ENCODE assay signal across 18 cellular contexts in the genomic region with DNA sequence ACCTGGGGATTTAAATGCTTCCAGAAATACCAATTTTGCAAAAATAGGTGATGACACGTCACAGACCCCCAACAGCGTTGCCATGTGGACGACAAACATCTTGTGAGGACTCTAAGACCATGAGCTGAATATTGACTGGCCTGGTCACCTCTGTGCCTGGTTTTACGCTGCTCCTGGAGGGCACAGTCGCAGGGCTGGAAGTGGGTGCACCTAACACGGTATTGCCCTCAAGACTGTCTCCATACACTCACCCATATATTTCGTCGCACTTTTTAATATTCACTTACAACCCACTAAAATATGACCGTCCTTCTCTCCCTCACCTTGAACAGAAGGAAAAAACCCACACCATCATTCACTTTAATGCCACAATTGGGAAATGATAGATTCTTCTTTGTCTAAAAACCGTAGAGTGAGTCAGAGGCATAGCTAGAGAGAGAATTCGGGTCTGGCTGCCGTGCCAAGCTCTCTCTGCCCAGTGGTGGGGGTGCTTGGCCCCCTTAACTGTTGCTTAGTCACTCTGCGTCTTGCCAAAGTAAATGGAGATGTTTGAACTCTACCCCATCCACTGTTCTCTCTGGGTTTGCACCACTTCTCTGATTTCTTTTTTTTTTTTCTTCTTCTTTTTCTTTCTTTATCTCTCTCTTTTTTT. TPM values are rescaled to one million over a fixed set of nuclear protein-coding genes. Genes with fewer than 3 reads are reported as not detected.
DNase-seq lines count a peak whose midpoint lies in the region; ATAC-seq, FAIRE-seq and TF ChIP-seq lines count a peak whose summit lies in the region.
"Had no signal": no experiment of that assay in that cellular context is flagged by ENCODE, and none has a peak within 500 bp of the region (broad histone marks: within the 10 kb centered on the region; RNA-seq: fewer than 3 reads in every experiment).

No MANE protein-coding gene starts in this region.

- POLR2A ChIA-PET in MCF 10A (lab: Yijun Ruan, JAX), result no interaction called here

- intact Hi-C loops in MCF 10A (cut with micrococcal nuclease), result no loop called here
- intact Hi-C loops in breast epithelium (cut with DNase I; ENCODE audit: low total_unique reads), result no loop called here

- TF ChIP-seq CTCF in MCF 10A (IDR thresholded peaks at IDR 0.05; ENCODE audit: unreplicated experiment) (no peak), breast epithelium (IDR thresholded peaks at IDR 0.05) (no peak), RWPE2 (IDR thresholded peaks at IDR 0.05; ENCODE audit: poor library complexity, severe bottlenecking) (no peak), fibroblast of mammary gland (conservative IDR thresholded peaks at IDR 0.05; ENCODE audit: control insufficient read depth, insufficient read depth, low read depth, low read length) (no peak), osteocyte (IDR thresholded peaks at IDR 0.05) (no peak)

- H3K36me3 Mint-ChIP-seq in MCF 10A (ENCODE audit: insufficient read depth, unreplicated experiment) (peaks cover 6% of the 10 kb centered on the region), osteocyte (ENCODE audit: unreplicated experiment) (no peaks in the 10 kb centered on the region)

- FAIRE-seq in urothelium cell line (lab: Jason Lieb, UNC), result no peak
- FAIRE-seq: GM12891 had no signal

- TF ChIP-seq POLR2A in breast epithelium (IDR thresholded peaks at IDR 0.05), result no peak

- no peak overlapping the region for H3K27ac ChIP-seq in breast epithelium
- H3K27ac ChIP-seq in RWPE2 (ENCODE audit: poor library complexity, severe bottlenecking), result no peak overlapping the region
- H3K27ac ChIP-seq: 22Rv1, Peyer's patch, tibial nerve had no signal

- H3K4me3 Mint-ChIP-seq in MCF 10A (ENCODE audit: unreplicated experiment), result no peak overlapping the region
- no peak overlapping the region for H3K4me3 Mint-ChIP-seq in osteocyte (ENCODE audit: unreplicated experiment)

- DNase-seq in MCF 10A (ENCODE audit: unreplicated experiment) (peak; percentile 87), breast epithelium (ENCODE audit: low spot score in 2 of 2) (no peak), RWPE2 (ENCODE audit: low spot score) (no peak), fibroblast of mammary gland (ENCODE audit: low read depth) (peak; percentile 84), urothelium cell line (ENCODE audit: low spot score) (peak; percentile 63), osteocyte (ENCODE audit: extremely low spot score, unreplicated experiment) (no peak), NCI-H748 treated with DMSO at 0.1 percent for 48 hours (lab: John Stamatoyannopoulos, UW) (no peak)
- DNase-seq: activated CD8-positive, alpha-beta memory T cell treated with anti-CD3 and anti-CD28 coated beads for 24 hours; DMS153; NCI-H1105 treated with DMSO at 0.1 percent for 48 hours; Peyer's patch had no signal

- H3K4me1 ChIP-seq in breast epithelium, result no peaks in the 10 kb centered on the region
- no peaks in the 10 kb centered on the region for H3K4me1 ChIP-seq in RWPE2 (ENCODE audit: insufficient read depth, poor library complexity, severe bottlenecking)
- H3K4me1 ChIP-seq: HAP-1, Peyer's patch had no signal

- H3K4me3 ChIP-seq in breast epithelium (no peak overlapping the region), RWPE2 (ENCODE audit: severe bottlenecking) (no peak overlapping the region), fibroblast of mammary gland (ENCODE audit: control insufficient read depth, low read depth, low read length) (no peak overlapping the region)
- H3K4me3 ChIP-seq: HAP-1, Peyer's patch, tibial nerve had no signal

- H3K27ac Mint-ChIP-seq in MCF 10A (ENCODE audit: low read depth, unreplicated experiment) (no peak overlapping the region), osteocyte (ENCODE audit: unreplicated experiment) (no peak overlapping the region)

- ATAC-seq in RWPE2 (ENCODE audit: low read depth) (peak; percentile 57; the same call in 2 of the 3 replicates), HG03159 (IDR thresholded peaks at IDR 0.05; ENCODE audit: unreplicated experiment) (no peak)

- H3K27me3 Mint-ChIP-seq in MCF 10A (ENCODE audit: insufficient read depth, unreplicated experiment), result no peaks in the 10 kb centered on the region
- peaks cover 18% of the 10 kb centered on the region for H3K27me3 Mint-ChIP-seq in osteocyte (ENCODE audit: unreplicated experiment)

- H3K4me1 Mint-ChIP-seq in MCF 10A (ENCODE audit: insufficient read depth, unreplicated experiment) (no peaks in the 10 kb centered on the region), osteocyte (ENCODE audit: unreplicated experiment) (peaks cover 13% of the 10 kb centered on the region)

- H3K9me3 Mint-ChIP-seq in MCF 10A (ENCODE audit: unreplicated experiment) (no peaks in the 10 kb centered on the region), osteocyte (ENCODE audit: unreplicated experiment) (no peaks in the 10 kb centered on the region)

- H3K9me3 ChIP-seq in breast epithelium, result no peaks in the 10 kb centered on the region
- no peaks in the 10 kb centered on the region for H3K9me3 ChIP-seq in RWPE2 (ENCODE audit: severe bottlenecking)
- H3K9me3 ChIP-seq: HAP-1, Peyer's patch, tibial nerve had no signal

- no TSS peak for BruUV-seq in MCF 10A (replicated peaks; lab: Mats Ljungman, UMichigan)

- H3K36me3 ChIP-seq in breast epithelium (no peaks in the 10 kb centered on the region), RWPE2 (ENCODE audit: low read depth) (no peaks in the 10 kb centered on the region)
- H3K36me3 ChIP-seq: HAP-1, Peyer's patch, tibial nerve had no signal

- CTCF ChIA-PET in MCF 10A (lab: Yijun Ruan, JAX), result interaction anchor here (0.8 to 1.1 kb wide), 2 partner anchors 23 to 141 kb away, joined by 3 read pairs; no protein-coding TSS in a partner anchor

- H3K27me3 ChIP-seq in breast epithelium (no peaks in the 10 kb centered on the region), RWPE2 (ENCODE audit: insufficient read depth, poor library complexity, severe bottlenecking) (no peaks in the 10 kb centered on the region)
- H3K27me3 ChIP-seq: Peyer's patch had no signal

RNA-seq across cellular contexts. Expression of a gene that starts 40.8 kb away (rescaled TPM):
- total RNA-seq in MCF 10A (2022) (not detected in 2 replicates), breast epithelium (1 to 10 TPM in 1 of 3 donors, not detected in 2; 1.6 TPM), osteocyte (not detected in 2 replicates)
- total RNA-seq: epithelial cell of proximal tubule, lung microvascular endothelial cell had no signal

RNA-seq across cellular contexts. Expression of a gene that starts 47.0 kb away (rescaled TPM):
- total RNA-seq in MCF 10A (2022) (0.98 and 2.7 TPM in 2 replicates), breast epithelium (under 1 TPM in 1 of 3 donors, not detected in 2; 0.59 TPM), osteocyte (not detected in 2 replicates)

Comparison
In these comparisons a context has a peak if more than half of its experiments do, and no peak if none do; other contexts are left out.
1. DNase-seq: peak in MCF 10A (single experiment), fibroblast of mammary gland (single experiment) and urothelium cell line (single experiment); none in breast epithelium (0 of 2), RWPE2 (single experiment), osteocyte (single experiment) and NCI-H748 treated with DMSO at 0.1 percent for 48 hours (single experiment).